ENCODE assay signal across 13 cellular contexts in the genomic region with DNA sequence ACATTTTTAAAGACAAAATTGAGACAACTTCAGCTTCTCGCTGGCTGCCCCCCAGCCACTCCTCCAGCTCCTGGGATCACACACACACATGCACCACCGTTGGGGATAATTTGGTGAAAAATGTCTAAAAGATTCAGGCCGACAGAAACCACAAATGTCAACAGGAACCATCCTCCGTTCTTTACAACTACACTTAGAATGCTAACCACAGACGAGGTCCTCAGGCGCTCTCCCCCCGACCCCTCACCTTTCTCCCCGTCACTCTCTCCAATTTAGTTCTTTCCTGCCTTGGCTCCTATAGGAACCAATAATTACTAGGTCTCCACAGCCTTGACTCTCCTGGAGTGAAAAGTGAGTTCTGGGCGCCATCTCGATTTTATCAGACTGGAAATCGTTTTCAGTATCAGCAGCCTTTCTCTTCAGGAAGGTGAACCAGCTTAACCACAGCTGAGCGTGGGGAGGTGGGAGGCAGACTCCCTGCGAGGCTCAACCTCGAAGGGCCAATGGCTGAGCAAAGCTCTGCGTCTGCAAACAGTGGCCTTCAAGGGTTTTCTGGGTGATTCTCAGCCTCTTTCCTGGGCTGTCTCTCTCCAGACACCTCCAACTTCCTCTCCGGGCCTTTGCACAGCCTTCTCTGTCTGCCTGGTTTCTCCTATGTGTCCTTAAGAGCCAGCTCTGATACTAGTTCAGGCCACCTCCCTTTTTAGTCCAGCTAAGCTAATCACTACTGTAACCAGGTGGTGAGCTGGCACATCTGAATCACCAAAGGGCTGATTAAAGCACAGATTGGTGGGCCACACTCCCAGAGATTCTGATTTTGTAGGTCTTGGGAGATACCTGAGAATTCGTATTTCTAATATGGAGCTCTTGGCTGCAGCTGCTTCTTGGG.
A peak's percentile ranks its signal among the peaks of the same experiment; 100 is the strongest.
DNase-seq lines count a peak whose midpoint lies in the region; ATAC-seq and TF ChIP-seq lines count a peak whose summit lies in the region.
"Had no signal": no experiment of that assay in that cellular context is flagged by ENCODE, and none has a peak within 500 bp of the region (broad histone marks: within the 10 kb centered on the region; RNA-seq: fewer than 3 reads in every experiment).

No MANE protein-coding gene starts in this region.

- no peak overlapping the region for H3K4me3 ChIP-seq in endodermal cell (ENCODE audit: low read length)
- peak overlapping the region; percentile 29 for H3K4me3 ChIP-seq in thymus (ENCODE audit: low read length)
- H3K4me3 ChIP-seq: ascending aorta, SJSA1 had no signal

- H3K9me3 ChIP-seq in endodermal cell (ENCODE audit: control insufficient read depth, low read length) (no peaks in the 10 kb centered on the region), thymus (ENCODE audit: control insufficient read depth) (no peaks in the 10 kb centered on the region)
- H3K9me3 ChIP-seq: ascending aorta, SJSA1 had no signal

- no peaks in the 10 kb centered on the region for H3K36me3 Mint-ChIP-seq in endodermal cell (ENCODE audit: low read depth)
- H3K36me3 Mint-ChIP-seq in WTC11: no peaks in the 10 kb centered on the region

- H3K27ac ChIP-seq in endodermal cell (ENCODE audit: low read depth, low read length) (no peak overlapping the region), thymus (ENCODE audit: low read depth) (peak overlapping the region; percentile 80)
- H3K27ac ChIP-seq: ascending aorta, SJSA1 had no signal

- H3K4me3 Mint-ChIP-seq in endodermal cell (no peak overlapping the region), WTC11 (no peak overlapping the region)

- POLR2A ChIA-PET in WTC11 (lab: Charles Lee): no interaction called here

- H3K36me3 ChIP-seq in endodermal cell (ENCODE audit: control insufficient read depth, insufficient read depth, low read length) (no peaks in the 10 kb centered on the region), thymus (ENCODE audit: control insufficient read depth, insufficient read depth) (no peaks in the 10 kb centered on the region)
- H3K36me3 ChIP-seq: ascending aorta, SJSA1 had no signal

- peaks cover 27% of the 10 kb centered on the region for H3K4me1 Mint-ChIP-seq in endodermal cell
- H3K4me1 Mint-ChIP-seq in WTC11: peaks cover 65% of the 10 kb centered on the region

- no peaks in the 10 kb centered on the region for H3K9me3 Mint-ChIP-seq in endodermal cell
- no peaks in the 10 kb centered on the region; the same call in 1 of the 2 replicates for H3K9me3 Mint-ChIP-seq in WTC11

- TF ChIP-seq CTCF in endodermal cell (conservative IDR thresholded peaks at IDR 0.05) (no peak), WTC11 (IDR thresholded peaks at IDR 0.05) (no peak)

- H3K27me3 Mint-ChIP-seq in endodermal cell (ENCODE audit: insufficient read depth): peaks cover 8% of the 10 kb centered on the region
- H3K27me3 Mint-ChIP-seq in WTC11 (ENCODE audit: low read depth): peaks cover 3% of the 10 kb centered on the region; the same call in 1 of the 2 replicates

- peak; percentile 37 for DNase-seq in stimulated activated CD4-positive, alpha-beta T cell treated with anti-CD3 and anti-CD28 coated beads, Interleukin-15, amount 100 ng/mL, for 24 hours
- no peak for DNase-seq in stimulated activated CD4-positive, alpha-beta T cell treated with anti-CD3 and anti-CD28 coated beads, Interleukin-12 subunit alpha, Interleukin-12 subunit beta, amount 100 ng/mL, for 4 hours
- DNase-seq in activated T-cell treated with anti-CD3 and anti-CD28 coated beads for 48 hours (ENCODE audit: low read depth): peak; percentile 10
- peak; percentile 18 for DNase-seq in endodermal cell
- no peak for DNase-seq in amniotic stem cell (lab: John Stamatoyannopoulos, UW)
- DNase-seq in superior temporal gyrus (ENCODE audit: extremely low spot score): no peak
- DNase-seq in WTC11 (ENCODE audit: low spot score): no peak
- DNase-seq: DMS79 treated with DMSO at 0.1 percent for 48 hours, NCI-H187, NCI-H774 had no signal

- H3K27me3 ChIP-seq in endodermal cell (ENCODE audit: control insufficient read depth, insufficient read depth, low read length, poor library complexity, severe bottlenecking) (no peaks in the 10 kb centered on the region), thymus (ENCODE audit: control insufficient read depth, insufficient read depth) (no peaks in the 10 kb centered on the region)
- H3K27me3 ChIP-seq: ascending aorta, SJSA1 had no signal

- no peak overlapping the region for H3K27ac Mint-ChIP-seq in endodermal cell
- H3K27ac Mint-ChIP-seq in WTC11: no peak overlapping the region

- 94 to 97% methylated on average over 8 to 17 of the region's 17 CpGs for WGBS in endodermal cell (ENCODE audit: insufficient coverage in 1 of 2, insufficient read length in 1 of 2), 2 experiments
- 22% methylated on average over 17 of the region's 17 CpGs for WGBS in thymus

- peaks cover 10% of the 10 kb centered on the region for H3K4me1 ChIP-seq in endodermal cell (ENCODE audit: control insufficient read depth, insufficient read depth, low read length)
- H3K4me1 ChIP-seq in thymus (ENCODE audit: control insufficient read depth, insufficient read depth, low read length): peaks cover 21% of the 10 kb centered on the region
- H3K4me1 ChIP-seq: ascending aorta had no signal

- H3K9ac ChIP-seq in endodermal cell (ENCODE audit: extremely low read depth, low read length, poor library complexity, severe bottlenecking): no peak overlapping the region

- ATAC-seq in WTC11: no peak

- CTCF ChIA-PET in WTC11 (lab: Charles Lee): no interaction called here

TF ChIP-seq in WTC11, 78 proteins besides CTCF, POLR2A, EP300 and RAD21:
- TF ChIP-seq EMX1 (CRISPR knock-in tag; IDR thresholded peaks at IDR 0.05): no peak
- no peak for TF ChIP-seq GRHL2 (CRISPR knock-in tag; IDR thresholded peaks at IDR 0.05; ENCODE audit: insufficient replicate concordance, severe bottlenecking)
- TF ChIP-seq, protein P1, sequence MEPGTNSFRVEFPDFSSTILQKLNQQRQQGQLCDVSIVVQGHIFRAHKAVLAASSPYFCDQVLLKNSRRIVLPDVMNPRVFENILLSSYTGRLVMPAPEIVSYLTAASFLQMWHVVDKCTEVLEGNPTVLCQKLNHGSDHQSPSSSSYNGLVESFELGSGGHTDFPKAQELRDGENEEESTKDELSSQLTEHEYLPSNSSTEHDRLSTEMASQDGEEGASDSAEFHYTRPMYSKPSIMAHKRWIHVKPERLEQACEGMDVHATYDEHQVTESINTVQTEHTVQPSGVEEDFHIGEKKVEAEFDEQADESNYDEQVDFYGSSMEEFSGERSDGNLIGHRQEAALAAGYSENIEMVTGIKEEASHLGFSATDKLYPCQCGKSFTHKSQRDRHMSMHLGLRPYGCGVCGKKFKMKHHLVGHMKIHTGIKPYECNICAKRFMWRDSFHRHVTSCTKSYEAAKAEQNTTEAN (CRISPR knock-in tag; IDR thresholded peaks at IDR 0.05): no peak
- TF ChIP-seq SP1 (CRISPR knock-in tag; conservative IDR thresholded peaks at IDR 0.05): no peak
- TF ChIP-seq, protein P2, sequence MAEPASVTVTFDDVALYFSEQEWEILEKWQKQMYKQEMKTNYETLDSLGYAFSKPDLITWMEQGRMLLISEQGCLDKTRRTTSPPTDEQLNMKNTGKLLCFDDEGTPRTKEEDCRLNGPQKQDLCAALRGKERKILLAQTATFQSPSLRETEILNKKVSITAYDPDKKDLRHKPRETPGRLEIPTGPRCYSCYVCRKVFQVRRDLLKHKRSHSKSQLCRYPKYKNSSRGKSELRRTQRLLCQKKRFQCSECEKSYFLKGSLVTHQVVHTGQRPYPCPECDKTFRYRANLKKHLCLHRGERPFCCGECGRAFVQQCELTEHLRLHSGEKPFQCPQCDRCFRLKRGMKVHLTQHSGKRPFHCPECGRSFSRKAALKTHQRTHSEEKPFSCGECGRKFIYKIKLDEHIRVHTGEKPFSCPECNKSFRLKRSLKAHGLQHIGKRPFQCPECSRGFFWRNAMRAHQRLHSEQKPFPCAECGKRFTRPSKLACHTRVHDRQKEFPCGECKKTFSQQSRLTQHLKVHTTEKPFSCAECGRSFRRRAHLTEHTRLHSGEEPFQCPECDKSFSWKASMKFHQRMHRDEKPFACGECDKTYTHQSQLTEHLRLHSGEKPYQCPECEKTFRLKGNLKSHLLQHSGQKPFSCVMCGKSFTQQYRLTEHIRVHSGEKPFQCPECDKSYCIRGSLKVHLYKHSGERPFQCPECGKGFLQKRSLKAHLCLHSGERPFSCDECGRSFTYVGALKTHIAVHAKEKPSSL (CRISPR knock-in tag; conservative IDR thresholded peaks at IDR 0.05): no peak

Comparison
In these comparisons a context has a peak if more than half of its experiments do, and no peak if none do; other contexts are left out.
1. DNase-seq: peak in stimulated activated CD4-positive, alpha-beta T cell treated with anti-CD3 and anti-CD28 coated beads, Interleukin-15, amount 100 ng/mL, for 24 hours (single experiment), activated T-cell treated with anti-CD3 and anti-CD28 coated beads for 48 hours (single experiment) and endodermal cell (single experiment); none in stimulated activated CD4-positive, alpha-beta T cell treated with anti-CD3 and anti-CD28 coated beads, Interleukin-12 subunit alpha, Interleukin-12 subunit beta, amount 100 ng/mL, for 4 hours (single experiment), amniotic stem cell (single experiment), superior temporal gyrus (single experiment) and WTC11 (single experiment).